In the genomic region with DNA sequence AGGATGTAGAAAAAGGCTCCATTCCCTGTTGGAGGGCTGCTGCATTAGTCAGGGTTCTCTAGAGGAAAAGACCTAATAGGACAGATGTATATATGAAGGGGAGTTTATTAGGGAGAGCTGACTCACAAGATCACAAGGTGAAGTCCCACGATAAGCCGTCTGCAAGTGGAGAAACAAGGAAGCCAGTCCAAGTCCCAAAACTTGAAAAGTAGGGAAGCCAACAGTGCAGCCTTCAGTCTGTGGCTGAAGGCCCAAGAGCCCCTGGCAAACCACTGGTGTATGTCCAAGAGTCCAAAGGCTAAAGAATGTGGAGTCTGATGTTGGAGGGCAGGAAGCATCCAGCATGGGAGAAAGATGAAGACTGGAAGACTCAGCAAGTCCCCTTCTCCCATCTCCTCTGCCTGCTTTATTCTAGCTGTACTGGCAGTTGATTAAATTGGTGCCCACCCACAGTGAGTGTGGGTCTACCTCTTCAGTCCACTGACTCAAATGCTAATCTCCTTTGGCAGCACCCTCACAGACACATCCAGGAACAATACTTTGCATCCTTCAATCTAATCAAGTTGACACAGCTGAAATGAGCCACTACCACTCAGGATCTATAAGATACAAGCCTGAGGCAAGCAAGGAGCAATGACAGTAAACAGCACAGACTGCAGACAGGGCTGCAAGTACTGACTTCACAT, we compare ENCODE assay signal across 1 cellular context.
TF ChIP-seq lines count a peak whose summit lies in the region.

No MANE protein-coding gene starts in this region.

TF ChIP-seq in K562, 482 proteins besides CTCF, POLR2A, EP300 and RAD21 (continues in another document):
- TF ChIP-seq PCBP1 (IDR thresholded peaks at IDR 0.05; ENCODE audit: low read depth, low read length, poor library complexity, severe bottlenecking), result no peak
- peak; percentile 89 for TF ChIP-seq DPF2 (IDR thresholded peaks at IDR 0.05)
- TF ChIP-seq CEBPG (CRISPR knock-in tag; IDR thresholded peaks at IDR 0.05), result peak; percentile 85
- no peak for TF ChIP-seq CEBPG (tag; conservative IDR thresholded peaks at IDR 0.05 in 1 of 2, IDR thresholded peaks at IDR 0.05 in 1 of 2)
- TF ChIP-seq, protein P1, sequence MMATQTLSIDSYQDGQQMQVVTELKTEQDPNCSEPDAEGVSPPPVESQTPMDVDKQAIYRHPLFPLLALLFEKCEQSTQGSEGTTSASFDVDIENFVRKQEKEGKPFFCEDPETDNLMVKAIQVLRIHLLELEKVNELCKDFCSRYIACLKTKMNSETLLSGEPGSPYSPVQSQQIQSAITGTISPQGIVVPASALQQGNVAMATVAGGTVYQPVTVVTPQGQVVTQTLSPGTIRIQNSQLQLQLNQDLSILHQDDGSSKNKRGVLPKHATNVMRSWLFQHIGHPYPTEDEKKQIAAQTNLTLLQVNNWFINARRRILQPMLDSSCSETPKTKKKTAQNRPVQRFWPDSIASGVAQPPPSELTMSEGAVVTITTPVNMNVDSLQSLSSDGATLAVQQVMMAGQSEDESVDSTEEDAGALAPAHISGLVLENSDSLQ (IDR thresholded peaks at IDR 0.05), result peak; percentile 41
- TF ChIP-seq, protein P2, sequence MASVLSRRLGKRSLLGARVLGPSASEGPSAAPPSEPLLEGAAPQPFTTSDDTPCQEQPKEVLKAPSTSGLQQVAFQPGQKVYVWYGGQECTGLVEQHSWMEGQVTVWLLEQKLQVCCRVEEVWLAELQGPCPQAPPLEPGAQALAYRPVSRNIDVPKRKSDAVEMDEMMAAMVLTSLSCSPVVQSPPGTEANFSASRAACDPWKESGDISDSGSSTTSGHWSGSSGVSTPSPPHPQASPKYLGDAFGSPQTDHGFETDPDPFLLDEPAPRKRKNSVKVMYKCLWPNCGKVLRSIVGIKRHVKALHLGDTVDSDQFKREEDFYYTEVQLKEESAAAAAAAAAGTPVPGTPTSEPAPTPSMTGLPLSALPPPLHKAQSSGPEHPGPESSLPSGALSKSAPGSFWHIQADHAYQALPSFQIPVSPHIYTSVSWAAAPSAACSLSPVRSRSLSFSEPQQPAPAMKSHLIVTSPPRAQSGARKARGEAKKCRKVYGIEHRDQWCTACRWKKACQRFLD (CRISPR knock-in tag; IDR thresholded peaks at IDR 0.05), result peak; percentile 15; the same call in 1 of the 2 replicates
- no peak for TF ChIP-seq PRMT5 (CRISPR knock-in tag; IDR thresholded peaks at IDR 0.05)
- peak; percentile 79; the same call in 1 of the 2 replicates for TF ChIP-seq ZNF644 (tag; IDR thresholded peaks at IDR 0.05; ENCODE audit: low read depth)
- TF ChIP-seq CC2D1A (IDR thresholded peaks at IDR 0.05), result peak; percentile 38; the same call in 1 of the 2 replicates
- TF ChIP-seq, protein P3, sequence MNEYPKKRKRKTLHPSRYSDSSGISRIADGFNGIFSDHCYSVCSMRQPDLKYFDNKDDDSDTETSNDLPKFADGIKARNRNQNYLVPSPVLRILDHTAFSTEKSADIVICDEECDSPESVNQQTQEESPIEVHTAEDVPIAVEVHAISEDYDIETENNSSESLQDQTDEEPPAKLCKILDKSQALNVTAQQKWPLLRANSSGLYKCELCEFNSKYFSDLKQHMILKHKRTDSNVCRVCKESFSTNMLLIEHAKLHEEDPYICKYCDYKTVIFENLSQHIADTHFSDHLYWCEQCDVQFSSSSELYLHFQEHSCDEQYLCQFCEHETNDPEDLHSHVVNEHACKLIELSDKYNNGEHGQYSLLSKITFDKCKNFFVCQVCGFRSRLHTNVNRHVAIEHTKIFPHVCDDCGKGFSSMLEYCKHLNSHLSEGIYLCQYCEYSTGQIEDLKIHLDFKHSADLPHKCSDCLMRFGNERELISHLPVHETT (CRISPR knock-in tag; conservative IDR thresholded peaks at IDR 0.05 in 1 of 2, IDR thresholded peaks at IDR 0.05 in 1 of 2), result 0 out of 4 replicates have a peak, but pooled peaks of 1 of the 2 experiments have one; percentile 66
- peak; percentile 4; the same call in 1 of the 2 replicates for TF ChIP-seq MAFK (IDR thresholded peaks at IDR 0.05; ENCODE audit: low read length)
- TF ChIP-seq, protein P4, sequence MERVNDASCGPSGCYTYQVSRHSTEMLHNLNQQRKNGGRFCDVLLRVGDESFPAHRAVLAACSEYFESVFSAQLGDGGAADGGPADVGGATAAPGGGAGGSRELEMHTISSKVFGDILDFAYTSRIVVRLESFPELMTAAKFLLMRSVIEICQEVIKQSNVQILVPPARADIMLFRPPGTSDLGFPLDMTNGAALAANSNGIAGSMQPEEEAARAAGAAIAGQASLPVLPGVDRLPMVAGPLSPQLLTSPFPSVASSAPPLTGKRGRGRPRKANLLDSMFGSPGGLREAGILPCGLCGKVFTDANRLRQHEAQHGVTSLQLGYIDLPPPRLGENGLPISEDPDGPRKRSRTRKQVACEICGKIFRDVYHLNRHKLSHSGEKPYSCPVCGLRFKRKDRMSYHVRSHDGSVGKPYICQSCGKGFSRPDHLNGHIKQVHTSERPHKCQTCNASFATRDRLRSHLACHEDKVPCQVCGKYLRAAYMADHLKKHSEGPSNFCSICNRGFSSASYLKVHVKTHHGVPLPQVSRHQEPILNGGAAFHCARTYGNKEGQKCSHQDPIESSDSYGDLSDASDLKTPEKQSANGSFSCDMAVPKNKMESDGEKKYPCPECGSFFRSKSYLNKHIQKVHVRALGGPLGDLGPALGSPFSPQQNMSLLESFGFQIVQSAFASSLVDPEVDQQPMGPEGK (CRISPR knock-in tag; IDR thresholded peaks at IDR 0.05; ENCODE audit: borderline replicate concordance), result no peak
- TF ChIP-seq, protein P5, sequence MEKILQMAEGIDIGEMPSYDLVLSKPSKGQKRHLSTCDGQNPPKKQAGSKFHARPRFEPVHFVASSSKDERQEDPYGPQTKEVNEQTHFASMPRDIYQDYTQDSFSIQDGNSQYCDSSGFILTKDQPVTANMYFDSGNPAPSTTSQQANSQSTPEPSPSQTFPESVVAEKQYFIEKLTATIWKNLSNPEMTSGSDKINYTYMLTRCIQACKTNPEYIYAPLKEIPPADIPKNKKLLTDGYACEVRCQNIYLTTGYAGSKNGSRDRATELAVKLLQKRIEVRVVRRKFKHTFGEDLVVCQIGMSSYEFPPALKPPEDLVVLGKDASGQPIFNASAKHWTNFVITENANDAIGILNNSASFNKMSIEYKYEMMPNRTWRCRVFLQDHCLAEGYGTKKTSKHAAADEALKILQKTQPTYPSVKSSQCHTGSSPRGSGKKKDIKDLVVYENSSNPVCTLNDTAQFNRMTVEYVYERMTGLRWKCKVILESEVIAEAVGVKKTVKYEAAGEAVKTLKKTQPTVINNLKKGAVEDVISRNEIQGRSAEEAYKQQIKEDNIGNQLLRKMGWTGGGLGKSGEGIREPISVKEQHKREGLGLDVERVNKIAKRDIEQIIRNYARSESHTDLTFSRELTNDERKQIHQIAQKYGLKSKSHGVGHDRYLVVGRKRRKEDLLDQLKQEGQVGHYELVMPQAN (IDR thresholded peaks at IDR 0.05; ENCODE audit: borderline replicate concordance), result no peak
- TF ChIP-seq POLR2AphosphoS5 (IDR thresholded peaks at IDR 0.05; ENCODE audit: control insufficient read depth, insufficient read depth, low read depth, low read length), result peak; percentile 55
- TF ChIP-seq ZNF316 (IDR thresholded peaks at IDR 0.05), result peak; percentile 5; the same call in 1 of the 2 replicates
- 0 out of 2 replicates have a peak, but pooled peaks have one; percentile 35 for TF ChIP-seq HDGF (IDR thresholded peaks at IDR 0.05)
- peak; percentile 11 for TF ChIP-seq FOS (IDR thresholded peaks at IDR 0.05; ENCODE audit: extremely low read depth, insufficient read length)
- peak; percentile 41 to 59; a peak in 2 of 4 replicates for TF ChIP-seq TRIM24 (IDR thresholded peaks at IDR 0.05)
- no peak for TF ChIP-seq NCOA4 (IDR thresholded peaks at IDR 0.05; ENCODE audit: partially characterized antibody)
- no peak for TF ChIP-seq ZNF76 (CRISPR knock-in tag; IDR thresholded peaks at IDR 0.05; ENCODE audit: borderline replicate concordance)
- no peak for TF ChIP-seq ZNF696 (CRISPR knock-in tag; conservative IDR thresholded peaks at IDR 0.05)
- TF ChIP-seq RCOR1 (IDR thresholded peaks at IDR 0.05; ENCODE audit: borderline replicate concordance in 1 of 2, low read depth in 2 of 2, low read length in 2 of 2), result peak in 1 of 2 experiments; percentile 44; a peak in 1 of 4 replicates
- peak; percentile 33 for TF ChIP-seq MEIS2 (IDR thresholded peaks at IDR 0.05; ENCODE audit: partially characterized antibody)
- no peak for TF ChIP-seq CBFB (CRISPR knock-in tag; IDR thresholded peaks at IDR 0.05)
- no peak for TF ChIP-seq CREB1 (IDR thresholded peaks at IDR 0.05)
- no peak for TF ChIP-seq CREB1 (CRISPR knock-in tag; IDR thresholded peaks at IDR 0.05)
- peak; percentile 72 for TF ChIP-seq NCOR1 (IDR thresholded peaks at IDR 0.05)
- no peak for TF ChIP-seq HEY1 (CRISPR knock-in tag; IDR thresholded peaks at IDR 0.05; ENCODE audit: borderline replicate concordance)
- TF ChIP-seq, protein P6, sequence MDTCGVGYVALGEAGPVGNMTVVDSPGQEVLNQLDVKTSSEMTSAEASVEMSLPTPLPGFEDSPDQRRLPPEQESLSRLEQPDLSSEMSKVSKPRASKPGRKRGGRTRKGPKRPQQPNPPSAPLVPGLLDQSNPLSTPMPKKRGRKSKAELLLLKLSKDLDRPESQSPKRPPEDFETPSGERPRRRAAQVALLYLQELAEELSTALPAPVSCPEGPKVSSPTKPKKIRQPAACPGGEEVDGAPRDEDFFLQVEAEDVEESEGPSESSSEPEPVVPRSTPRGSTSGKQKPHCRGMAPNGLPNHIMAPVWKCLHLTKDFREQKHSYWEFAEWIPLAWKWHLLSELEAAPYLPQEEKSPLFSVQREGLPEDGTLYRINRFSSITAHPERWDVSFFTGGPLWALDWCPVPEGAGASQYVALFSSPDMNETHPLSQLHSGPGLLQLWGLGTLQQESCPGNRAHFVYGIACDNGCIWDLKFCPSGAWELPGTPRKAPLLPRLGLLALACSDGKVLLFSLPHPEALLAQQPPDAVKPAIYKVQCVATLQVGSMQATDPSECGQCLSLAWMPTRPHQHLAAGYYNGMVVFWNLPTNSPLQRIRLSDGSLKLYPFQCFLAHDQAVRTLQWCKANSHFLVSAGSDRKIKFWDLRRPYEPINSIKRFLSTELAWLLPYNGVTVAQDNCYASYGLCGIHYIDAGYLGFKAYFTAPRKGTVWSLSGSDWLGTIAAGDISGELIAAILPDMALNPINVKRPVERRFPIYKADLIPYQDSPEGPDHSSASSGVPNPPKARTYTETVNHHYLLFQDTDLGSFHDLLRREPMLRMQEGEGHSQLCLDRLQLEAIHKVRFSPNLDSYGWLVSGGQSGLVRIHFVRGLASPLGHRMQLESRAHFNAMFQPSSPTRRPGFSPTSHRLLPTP (IDR thresholded peaks at IDR 0.05; ENCODE audit: borderline replicate concordance, extremely low read depth, insufficient read length), result no peak
- no peak for TF ChIP-seq TAF1 (IDR thresholded peaks at IDR 0.05; ENCODE audit: control insufficient read depth, extremely low read depth, insufficient read depth, low read length, severe bottlenecking)
- TF ChIP-seq SMAD2 (IDR thresholded peaks at IDR 0.05; ENCODE audit: low read depth, low read length), result no peak
- 0 out of 2 replicates have a peak, but pooled peaks have one; percentile 58 for TF ChIP-seq GATA2 (CRISPR knock-in tag; IDR thresholded peaks at IDR 0.05)
- TF ChIP-seq PTRF (tag; IDR thresholded peaks at IDR 0.05), result 0 out of 2 replicates have a peak, but pooled peaks have one; percentile 27
- TF ChIP-seq HDAC2 (IDR thresholded peaks at IDR 0.05), result peak; percentile 77; the same call in 1 of the 2 replicates
- peak; percentile 95 to 97 for TF ChIP-seq FOXA3 (CRISPR knock-in tag; conservative IDR thresholded peaks at IDR 0.05 in 1 of 2, IDR thresholded peaks at IDR 0.05 in 1 of 2)
- TF ChIP-seq, protein P7, sequence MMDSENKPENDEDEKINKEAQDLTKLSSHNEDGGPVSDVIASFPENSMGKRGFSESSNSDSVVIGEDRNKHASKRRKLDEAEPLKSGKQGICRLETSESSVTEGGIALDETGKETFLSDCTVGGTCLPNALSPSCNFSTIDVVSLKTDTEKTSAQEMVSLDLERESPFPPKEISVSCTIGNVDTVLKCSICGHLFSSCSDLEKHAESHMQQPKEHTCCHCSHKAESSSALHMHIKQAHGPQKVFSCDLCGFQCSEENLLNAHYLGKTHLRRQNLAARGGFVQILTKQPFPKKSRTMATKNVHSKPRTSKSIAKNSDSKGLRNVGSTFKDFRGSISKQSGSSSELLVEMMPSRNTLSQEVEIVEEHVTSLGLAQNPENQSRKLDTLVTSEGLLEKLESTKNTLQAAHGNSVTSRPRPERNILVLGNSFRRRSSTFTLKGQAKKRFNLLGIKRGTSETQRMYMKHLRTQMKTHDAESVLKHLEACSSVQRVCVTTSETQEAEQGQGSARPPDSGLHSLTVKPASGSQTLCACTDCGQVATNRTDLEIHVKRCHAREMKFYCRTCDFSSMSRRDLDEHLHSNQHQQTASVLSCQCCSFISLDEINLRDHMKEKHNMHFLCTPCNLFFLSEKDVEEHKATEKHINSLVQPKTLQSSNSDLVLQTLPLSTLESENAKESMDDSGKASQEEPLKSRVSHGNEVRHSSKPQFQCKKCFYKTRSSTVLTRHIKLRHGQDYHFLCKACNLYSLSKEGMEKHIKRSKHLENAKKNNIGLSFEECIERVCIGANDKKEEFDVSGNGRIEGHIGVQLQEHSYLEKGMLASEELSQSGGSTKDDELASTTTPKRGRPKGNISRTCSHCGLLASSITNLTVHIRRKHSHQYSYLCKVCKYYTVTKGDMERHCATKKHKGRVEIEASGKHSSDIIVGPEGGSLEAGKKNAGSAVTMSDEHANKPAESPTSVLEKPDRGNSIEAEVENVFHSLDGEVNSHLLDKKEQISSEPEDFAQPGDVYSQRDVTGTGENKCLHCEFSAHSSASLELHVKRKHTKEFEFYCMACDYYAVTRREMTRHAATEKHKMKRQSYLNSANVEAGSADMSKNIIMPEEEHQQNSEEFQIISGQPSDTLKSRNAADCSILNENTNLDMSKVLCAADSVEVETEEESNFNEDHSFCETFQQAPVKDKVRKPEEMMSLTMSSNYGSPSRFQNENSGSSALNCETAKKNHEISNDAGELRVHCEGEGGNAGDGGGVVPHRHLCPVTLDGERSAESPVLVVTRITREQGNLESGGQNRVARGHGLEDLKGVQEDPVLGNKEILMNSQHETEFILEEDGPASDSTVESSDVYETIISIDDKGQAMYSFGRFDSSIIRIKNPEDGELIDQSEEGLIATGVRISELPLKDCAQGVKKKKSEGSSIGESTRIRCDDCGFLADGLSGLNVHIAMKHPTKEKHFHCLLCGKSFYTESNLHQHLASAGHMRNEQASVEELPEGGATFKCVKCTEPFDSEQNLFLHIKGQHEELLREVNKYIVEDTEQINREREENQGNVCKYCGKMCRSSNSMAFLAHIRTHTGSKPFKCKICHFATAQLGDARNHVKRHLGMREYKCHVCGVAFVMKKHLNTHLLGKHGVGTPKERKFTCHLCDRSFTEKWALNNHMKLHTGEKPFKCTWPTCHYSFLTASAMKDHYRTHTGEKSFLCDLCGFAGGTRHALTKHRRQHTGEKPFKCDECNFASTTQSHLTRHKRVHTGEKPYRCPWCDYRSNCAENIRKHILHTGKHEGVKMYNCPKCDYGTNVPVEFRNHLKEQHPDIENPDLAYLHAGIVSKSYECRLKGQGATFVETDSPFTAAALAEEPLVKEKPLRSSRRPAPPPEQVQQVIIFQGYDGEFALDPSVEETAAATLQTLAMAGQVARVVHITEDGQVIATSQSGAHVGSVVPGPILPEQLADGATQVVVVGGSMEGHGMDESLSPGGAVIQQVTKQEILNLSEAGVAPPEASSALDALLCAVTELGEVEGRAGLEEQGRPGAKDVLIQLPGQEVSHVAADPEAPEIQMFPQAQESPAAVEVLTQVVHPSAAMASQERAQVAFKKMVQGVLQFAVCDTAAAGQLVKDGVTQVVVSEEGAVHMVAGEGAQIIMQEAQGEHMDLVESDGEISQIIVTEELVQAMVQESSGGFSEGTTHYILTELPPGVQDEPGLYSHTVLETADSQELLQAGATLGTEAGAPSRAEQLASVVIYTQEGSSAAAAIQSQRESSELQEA (IDR thresholded peaks at IDR 0.05; ENCODE audit: low read depth), result no peak
